10 cellular contexts compared by ENCODE assay signal in the genomic region with DNA sequence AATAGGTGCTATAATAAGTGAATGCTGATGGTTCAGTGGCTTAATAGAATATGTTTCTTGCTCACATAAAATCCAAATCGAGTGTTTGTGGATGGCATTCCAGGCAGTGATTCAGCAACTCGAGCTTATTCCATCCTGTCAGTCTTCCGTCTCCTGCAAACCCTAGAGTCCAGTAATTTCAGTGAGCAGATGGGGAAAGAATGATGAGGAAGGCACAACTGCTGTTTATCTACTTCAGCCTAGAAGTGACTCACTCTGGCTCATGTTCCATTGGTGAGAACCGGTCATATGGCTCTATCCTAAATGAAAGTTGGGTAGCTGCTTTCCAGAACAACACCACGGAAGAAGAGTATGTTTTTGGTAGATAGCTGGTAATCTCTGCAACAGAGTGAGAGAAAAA.
DNase-seq lines count a peak whose midpoint lies in the region; ATAC-seq and TF ChIP-seq lines count a peak whose summit lies in the region.
"Had no signal": no experiment of that assay in that cellular context is flagged by ENCODE, and none has a peak within 500 bp of the region (broad histone marks: within the 10 kb centered on the region; RNA-seq: fewer than 3 reads in every experiment).

No MANE protein-coding gene starts in this region.

- no TSS peak for BruUV-seq in Calu3 (replicated peaks; lab: Mats Ljungman, UMichigan)

- CTCF ChIA-PET in Calu3 (lab: Charles Lee): interaction anchor here (1.2 kb wide), 1 partner anchor 24 kb away, joined by 6 read pairs; no protein-coding TSS in a partner anchor

- H3K27me3 Mint-ChIP-seq in Calu3 (ENCODE audit: unreplicated experiment): no peaks in the 10 kb centered on the region
- no peaks in the 10 kb centered on the region for H3K27me3 Mint-ChIP-seq in progenitor cell of endocrine pancreas
- H3K27me3 Mint-ChIP-seq: activated naive CD8-positive, alpha-beta T cell treated with anti-CD3 and anti-CD28 coated beads, Interleukin-2, amount 10 ng/mL, durations not matched to agents 7 days and 5 days had no signal

- H3K9me3 Mint-ChIP-seq in Calu3 (ENCODE audit: low read depth, unreplicated experiment) (no peaks in the 10 kb centered on the region), progenitor cell of endocrine pancreas (ENCODE audit: low read depth) (peaks cover 6% of the 10 kb centered on the region)

- no peak overlapping the region for H3K27ac Mint-ChIP-seq in Calu3 (ENCODE audit: unreplicated experiment)
- H3K27ac Mint-ChIP-seq in progenitor cell of endocrine pancreas: no peak overlapping the region
- H3K27ac Mint-ChIP-seq: activated naive CD8-positive, alpha-beta T cell treated with anti-CD3 and anti-CD28 coated beads, Interleukin-2, amount 10 ng/mL, durations not matched to agents 7 days and 5 days had no signal

- TF ChIP-seq CTCF in Calu3 (IDR thresholded peaks at IDR 0.05; ENCODE audit: unreplicated experiment): no peak
- TF ChIP-seq CTCF in progenitor cell of endocrine pancreas (IDR thresholded peaks at IDR 0.05; ENCODE audit: unreplicated experiment): no peak

- H3K4me1 Mint-ChIP-seq in Calu3 (ENCODE audit: low read depth, unreplicated experiment) (peaks cover 10% of the 10 kb centered on the region), progenitor cell of endocrine pancreas (ENCODE audit: low read depth) (peaks cover 29% of the 10 kb centered on the region)
- H3K4me1 Mint-ChIP-seq: activated naive CD8-positive, alpha-beta T cell treated with anti-CD3 and anti-CD28 coated beads, Interleukin-2, amount 10 ng/mL, durations not matched to agents 7 days and 5 days had no signal

- ATAC-seq in HG03045 (IDR thresholded peaks at IDR 0.05; ENCODE audit: unreplicated experiment): no peak

- peak; percentile 15 for DNase-seq in Calu3
- DNase-seq in NCI-H460 (ENCODE audit: extremely low read depth, low read depth): peak; percentile 94
- peak; percentile 88 to 98 for DNase-seq in dermis microvascular lymphatic vessel endothelial cell (ENCODE audit: low read depth in 2 of 2)
- peak; percentile 93 for DNase-seq in myocyte (ENCODE audit: low read depth)
- DNase-seq in progenitor cell of endocrine pancreas (ENCODE audit: low spot score, unreplicated experiment): no peak
- DNase-seq in ACHN: no peak
- no peak for DNase-seq in NCI-H146 (lab: John Stamatoyannopoulos, UW)
- DNase-seq: activated naive CD8-positive, alpha-beta T cell treated with anti-CD3 and anti-CD28 coated beads, Interleukin-2, amount 10 ng/mL, durations not matched to agents 7 days and 5 days; ovary had no signal

- intact Hi-C loops in Calu3 (cut with micrococcal nuclease; ENCODE audit: unreplicated experiment): no loop called here

- in situ Hi-C loops in ACHN (cut with HindIII; ENCODE audit: low pct_ligation_motif_present, low pct_unique_long_range_greater_than_20kb, low sequenced_read_pairs): no loop called here

- H3K4me3 Mint-ChIP-seq in Calu3 (ENCODE audit: low read depth, unreplicated experiment): no peak overlapping the region
- no peak overlapping the region for H3K4me3 Mint-ChIP-seq in progenitor cell of endocrine pancreas (ENCODE audit: low read depth)
- H3K4me3 Mint-ChIP-seq: activated naive CD8-positive, alpha-beta T cell treated with anti-CD3 and anti-CD28 coated beads, Interleukin-2, amount 10 ng/mL, durations not matched to agents 7 days and 5 days had no signal

- no peaks in the 10 kb centered on the region for H3K36me3 Mint-ChIP-seq in Calu3 (ENCODE audit: insufficient read depth, unreplicated experiment)
- no peaks in the 10 kb centered on the region for H3K36me3 Mint-ChIP-seq in progenitor cell of endocrine pancreas (ENCODE audit: insufficient read depth)
- H3K36me3 Mint-ChIP-seq: activated naive CD8-positive, alpha-beta T cell treated with anti-CD3 and anti-CD28 coated beads, Interleukin-2, amount 10 ng/mL, durations not matched to agents 7 days and 5 days had no signal

Comparison
In these comparisons a context has a peak if more than half of its experiments do, and no peak if none do; other contexts are left out.
1. DNase-seq: peak in Calu3 (single experiment), NCI-H460 (single experiment), dermis microvascular lymphatic vessel endothelial cell (2 of 2) and myocyte (single experiment); none in progenitor cell of endocrine pancreas (single experiment), ACHN (single experiment) and NCI-H146 (single experiment).